19 cellular contexts compared by ENCODE assay signal in the genomic region with DNA sequence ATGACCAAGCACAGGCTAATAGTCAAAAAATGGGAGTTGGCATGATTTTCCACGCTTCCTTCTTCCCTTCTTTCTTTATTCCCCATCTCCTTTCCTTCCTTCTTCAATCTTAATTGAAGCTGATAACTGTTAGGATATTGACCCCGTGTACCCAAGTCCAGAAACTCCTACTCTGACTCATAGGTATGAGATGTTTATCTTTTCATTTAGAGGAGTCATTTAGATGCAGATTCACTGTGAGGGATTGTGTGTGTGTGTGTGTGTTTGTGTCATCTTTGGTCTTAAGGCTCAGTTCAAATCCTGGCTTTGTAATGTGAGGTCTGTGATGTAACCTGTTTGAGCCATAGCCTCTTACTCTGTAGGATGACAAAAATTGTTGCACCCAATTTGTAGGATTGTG.
DNase-seq lines count a peak whose midpoint lies in the region; ATAC-seq and TF ChIP-seq lines count a peak whose summit lies in the region.
"Had no signal": no experiment of that assay in that cellular context is flagged by ENCODE, and none has a peak within 500 bp of the region (broad histone marks: within the 10 kb centered on the region; RNA-seq: fewer than 3 reads in every experiment).

No MANE protein-coding gene starts in this region.

- intact Hi-C loops in MCF 10A (cut with micrococcal nuclease) (no loop called here), breast epithelium (cut with DNase I; ENCODE audit: low total_unique reads) (no loop called here), mammary epithelial cell (cut with micrococcal nuclease) (no loop called here)
- intact Hi-C loops in activated T-helper 2 cell treated with anti-CD3 and anti-CD28 coated beads, Interferon-gamma antibody, Interleukin-2, Interleukin-4, amounts not matched to agents 10 μg/mL and 5 μg/mL and 100 μg/mL, durations not matched to agents 14 hours and 24 hours and 36 hours (cut with micrococcal nuclease), result no loop called here

- H3K9me3 ChIP-seq in breast epithelium (no peaks in the 10 kb centered on the region), mammary epithelial cell (replicated peaks; ENCODE audit: insufficient read depth, low read length) (no peaks in the 10 kb centered on the region)

- H3K27me3 Mint-ChIP-seq in MCF 10A (ENCODE audit: insufficient read depth, unreplicated experiment), result peaks cover 4% of the 10 kb centered on the region
- H3K27me3 Mint-ChIP-seq in activated T-helper 2 cell treated with anti-CD3 and anti-CD28 coated beads, Interferon-gamma antibody, Interleukin-2, Interleukin-4, amounts not matched to agents 10 μg/mL and 5 μg/mL and 100 μg/mL, durations not matched to agents 14 hours and 24 hours and 36 hours (ENCODE audit: low read depth), result no peaks in the 10 kb centered on the region
- H3K27me3 Mint-ChIP-seq in activated naive CD4-positive, alpha-beta T cell treated with anti-CD3 and anti-CD28 coated beads, Interleukin-2, amount 10 ng/mL, durations not matched to agents 7 days and 5 days, result no peaks in the 10 kb centered on the region

- 73% methylated on average over 2 of the region's 2 CpGs for whole genome bisulfite sequencing in mammary epithelial cell (ENCODE audit: low coverage, missing lambda C conversion rate)

- DNase-seq in MCF 10A (ENCODE audit: unreplicated experiment) (peak; percentile 4), breast epithelium (ENCODE audit: low spot score in 2 of 2) (no peak), mammary epithelial cell (peak; percentile 58), iris pigment epithelial cell (ENCODE audit: low read depth) (peak; percentile 4)
- DNase-seq in stimulated activated effector memory CD8-positive, alpha-beta T cell treated with anti-CD3 and anti-CD28 coated beads, Interleukin-12 subunit alpha, Interleukin-12 subunit beta, amount 100 ng/mL, for 72 hours (ENCODE audit: low spot score in 2 of 2), result no peak
- no peak for DNase-seq in activated T-helper 2 cell treated with anti-CD3 and anti-CD28 coated beads, Interferon-gamma antibody, Interleukin-2, Interleukin-4, amounts not matched to agents 10 μg/mL and 5 μg/mL and 100 μg/mL, durations not matched to agents 14 hours and 24 hours and 36 hours (ENCODE audit: low spot score)
- no peak for DNase-seq in activated naive CD4-positive, alpha-beta T cell treated with anti-CD3 and anti-CD28 coated beads, Interleukin-2, amount 10 ng/mL, durations not matched to agents 7 days and 5 days
- DNase-seq: 8988T; activated CD4-positive, alpha-beta T cell treated with anti-CD3 and anti-CD28 coated beads, Interleukin-2, amount 50 U/mL, for 48 hours; activated naive CD4-positive, alpha-beta T cell; activated T-cell treated with anti-CD3 and anti-CD28 coated beads, Interleukin-2, amount 50 U/mL, for 48 hours; GOT3; KBM-7; NCI-H1930; NCI-H524 treated with DMSO at 0.1 percent for 48 hours; OCI-M1; stimulated activated naive CD8-positive, alpha-beta T cell treated with anti-CD3 and anti-CD28 coated beads, Interleukin-15, Interleukin-2, amounts not matched to agents 100 U/mL and 50 U/mL, for 24 hours had no signal

- H3K4me2 ChIP-seq in mammary epithelial cell (ENCODE audit: insufficient read depth, low read depth, low read length), result no peak overlapping the region

- TF ChIP-seq CTCF in MCF 10A (IDR thresholded peaks at IDR 0.05; ENCODE audit: unreplicated experiment), result no peak
- TF ChIP-seq CTCF in breast epithelium (IDR thresholded peaks at IDR 0.05), result no peak
- no peak for TF ChIP-seq CTCF in mammary epithelial cell (conservative IDR thresholded peaks at IDR 0.05 in 1 of 2, IDR thresholded peaks at IDR 0.05 in 1 of 2; ENCODE audit: extremely low read depth in 1 of 2, insufficient read depth in 1 of 2, low read depth in 1 of 2, low read length in 2 of 2)

- H2AFZ ChIP-seq in mammary epithelial cell (ENCODE audit: low read depth, low read length), result no peak overlapping the region

- dilution Hi-C loops in mammary epithelial cell (cut with HindIII; ENCODE audit: low sequenced_read_pairs), result loop anchor here (5.0 kb wide), 1 partner anchor 85 kb away; no protein-coding TSS in a partner anchor

- H3K27ac Mint-ChIP-seq in MCF 10A (ENCODE audit: low read depth, unreplicated experiment), result no peak overlapping the region
- no peak overlapping the region for H3K27ac Mint-ChIP-seq in stimulated activated effector memory CD8-positive, alpha-beta T cell treated with anti-CD3 and anti-CD28 coated beads, Interleukin-12 subunit alpha, Interleukin-12 subunit beta, amount 100 ng/mL, for 72 hours
- no peak overlapping the region for H3K27ac Mint-ChIP-seq in activated T-helper 2 cell treated with anti-CD3 and anti-CD28 coated beads, Interferon-gamma antibody, Interleukin-2, Interleukin-4, amounts not matched to agents 10 μg/mL and 5 μg/mL and 100 μg/mL, durations not matched to agents 14 hours and 24 hours and 36 hours
- no peak overlapping the region for H3K27ac Mint-ChIP-seq in activated naive CD4-positive, alpha-beta T cell treated with anti-CD3 and anti-CD28 coated beads, Interleukin-2, amount 10 ng/mL, durations not matched to agents 7 days and 5 days
- H3K27ac Mint-ChIP-seq: nephron had no signal

- no peaks in the 10 kb centered on the region for H3K36me3 Mint-ChIP-seq in MCF 10A (ENCODE audit: insufficient read depth, unreplicated experiment)
- no peaks in the 10 kb centered on the region for H3K36me3 Mint-ChIP-seq in stimulated activated effector memory CD8-positive, alpha-beta T cell treated with anti-CD3 and anti-CD28 coated beads, Interleukin-12 subunit alpha, Interleukin-12 subunit beta, amount 100 ng/mL, for 72 hours
- no peaks in the 10 kb centered on the region for H3K36me3 Mint-ChIP-seq in activated T-helper 2 cell treated with anti-CD3 and anti-CD28 coated beads, Interferon-gamma antibody, Interleukin-2, Interleukin-4, amounts not matched to agents 10 μg/mL and 5 μg/mL and 100 μg/mL, durations not matched to agents 14 hours and 24 hours and 36 hours (ENCODE audit: low read depth)
- H3K36me3 Mint-ChIP-seq in activated naive CD4-positive, alpha-beta T cell treated with anti-CD3 and anti-CD28 coated beads, Interleukin-2, amount 10 ng/mL, durations not matched to agents 7 days and 5 days, result no peaks in the 10 kb centered on the region

- no peaks in the 10 kb centered on the region for H3K79me2 ChIP-seq in mammary epithelial cell (ENCODE audit: insufficient read depth, low read length)

- in situ Hi-C loops in mammary epithelial cell (cut with MboI; ENCODE audit: low sequenced_read_pairs in 2 of 2), result no loop called here

- POLR2A ChIA-PET in MCF 10A (lab: Yijun Ruan, JAX), result interaction anchor here (0.7 to 1.1 kb wide), 2 partner anchors 73 to 279 kb away, joined by 4 read pairs; no protein-coding TSS in a partner anchor

- CTCF ChIA-PET in MCF 10A (lab: Yijun Ruan, JAX), result interaction anchor here (0.7 to 1.9 kb wide), 2 partner anchors 10 to 29 kb away, joined by 3 to 5 read pairs; no protein-coding TSS in a partner anchor
- CTCF ChIA-PET in mammary epithelial cell (lab: Charles Lee; ENCODE audit: low non-redundant PET), result no interaction called here
- CTCF ChIA-PET in activated naive CD4-positive, alpha-beta T cell treated with anti-CD3 and anti-CD28 coated beads, Interleukin-2, amount 10 ng/mL, durations not matched to agents 7 days and 5 days (lab: Charles Lee), result no interaction called here

- BruUV-seq in MCF 10A (replicated peaks; lab: Mats Ljungman, UMichigan) (no TSS peak), mammary epithelial cell (replicated peaks; lab: Mats Ljungman, UMichigan) (no TSS peak)

- no peak overlapping the region for H3K4me3 Mint-ChIP-seq in MCF 10A (ENCODE audit: unreplicated experiment)
- no peak overlapping the region for H3K4me3 Mint-ChIP-seq in stimulated activated effector memory CD8-positive, alpha-beta T cell treated with anti-CD3 and anti-CD28 coated beads, Interleukin-12 subunit alpha, Interleukin-12 subunit beta, amount 100 ng/mL, for 72 hours
- no peak overlapping the region for H3K4me3 Mint-ChIP-seq in activated T-helper 2 cell treated with anti-CD3 and anti-CD28 coated beads, Interferon-gamma antibody, Interleukin-2, Interleukin-4, amounts not matched to agents 10 μg/mL and 5 μg/mL and 100 μg/mL, durations not matched to agents 14 hours and 24 hours and 36 hours (ENCODE audit: low read depth)
- H3K4me3 Mint-ChIP-seq in activated naive CD4-positive, alpha-beta T cell treated with anti-CD3 and anti-CD28 coated beads, Interleukin-2, amount 10 ng/mL, durations not matched to agents 7 days and 5 days, result no peak overlapping the region
- H3K4me3 Mint-ChIP-seq: nephron had no signal

- no peak overlapping the region for H3K9ac ChIP-seq in mammary epithelial cell (ENCODE audit: insufficient read depth, low read length)

- no peaks in the 10 kb centered on the region for H3K4me1 Mint-ChIP-seq in MCF 10A (ENCODE audit: insufficient read depth, unreplicated experiment)
- H3K4me1 Mint-ChIP-seq in stimulated activated effector memory CD8-positive, alpha-beta T cell treated with anti-CD3 and anti-CD28 coated beads, Interleukin-12 subunit alpha, Interleukin-12 subunit beta, amount 100 ng/mL, for 72 hours, result no peaks in the 10 kb centered on the region
- no peaks in the 10 kb centered on the region for H3K4me1 Mint-ChIP-seq in activated T-helper 2 cell treated with anti-CD3 and anti-CD28 coated beads, Interferon-gamma antibody, Interleukin-2, Interleukin-4, amounts not matched to agents 10 μg/mL and 5 μg/mL and 100 μg/mL, durations not matched to agents 14 hours and 24 hours and 36 hours (ENCODE audit: low read depth)
- no peaks in the 10 kb centered on the region for H3K4me1 Mint-ChIP-seq in activated naive CD4-positive, alpha-beta T cell treated with anti-CD3 and anti-CD28 coated beads, Interleukin-2, amount 10 ng/mL, durations not matched to agents 7 days and 5 days
- H3K4me1 Mint-ChIP-seq: nephron had no signal

- H3K36me3 ChIP-seq in breast epithelium (no peaks in the 10 kb centered on the region), mammary epithelial cell (ENCODE audit: insufficient read depth, low read length) (no peaks in the 10 kb centered on the region)

- no peak for TF ChIP-seq POLR2A in breast epithelium (IDR thresholded peaks at IDR 0.05)

- H3K4me1 ChIP-seq in breast epithelium, result no peaks in the 10 kb centered on the region
- no peaks in the 10 kb centered on the region for H3K4me1 ChIP-seq in mammary epithelial cell (ENCODE audit: insufficient read depth, low read length)

- H3K27ac ChIP-seq in breast epithelium (no peak overlapping the region), mammary epithelial cell (ENCODE audit: insufficient read depth, low read depth, low read length) (no peak overlapping the region)

- peaks cover 10% of the 10 kb centered on the region for H3K9me3 Mint-ChIP-seq in MCF 10A (ENCODE audit: unreplicated experiment)
- H3K9me3 Mint-ChIP-seq in stimulated activated effector memory CD8-positive, alpha-beta T cell treated with anti-CD3 and anti-CD28 coated beads, Interleukin-12 subunit alpha, Interleukin-12 subunit beta, amount 100 ng/mL, for 72 hours, result no peaks in the 10 kb centered on the region
- H3K9me3 Mint-ChIP-seq in activated T-helper 2 cell treated with anti-CD3 and anti-CD28 coated beads, Interferon-gamma antibody, Interleukin-2, Interleukin-4, amounts not matched to agents 10 μg/mL and 5 μg/mL and 100 μg/mL, durations not matched to agents 14 hours and 24 hours and 36 hours, result no peaks in the 10 kb centered on the region
- no peaks in the 10 kb centered on the region for H3K9me3 Mint-ChIP-seq in activated naive CD4-positive, alpha-beta T cell treated with anti-CD3 and anti-CD28 coated beads, Interleukin-2, amount 10 ng/mL, durations not matched to agents 7 days and 5 days
- H3K9me3 Mint-ChIP-seq: nephron had no signal

- H3K4me3 ChIP-seq in breast epithelium (no peak overlapping the region), mammary epithelial cell (replicated peaks in 1 of 3; ENCODE audit: insufficient read depth in 1 of 3, low read depth in 2 of 3, low read length in 3 of 3) (no peak overlapping the region)

- H4K20me1 ChIP-seq in mammary epithelial cell (ENCODE audit: insufficient read depth, low read length), result no peaks in the 10 kb centered on the region

- ATAC-seq in stimulated activated effector memory CD8-positive, alpha-beta T cell treated with anti-CD3 and anti-CD28 coated beads, Interleukin-12 subunit alpha, Interleukin-12 subunit beta, amount 100 ng/mL, for 72 hours, result peak; percentile 44
- no peak for ATAC-seq in SK-N-SH treated with all-trans-retinoic acid at 6 μM for 48 hours
- ATAC-seq: stimulated activated naive CD8-positive, alpha-beta T cell treated with anti-CD3 and anti-CD28 coated beads, Interleukin-15, Interleukin-2, amounts not matched to agents 100 U/mL and 50 U/mL, for 24 hours had no signal

- H3K27me3 ChIP-seq in breast epithelium, result no peaks in the 10 kb centered on the region
- no peaks in the 10 kb centered on the region for H3K27me3 ChIP-seq in mammary epithelial cell (ENCODE audit: insufficient read depth, low read length)

Comparison
In these comparisons a context has a peak if more than half of its experiments do, and no peak if none do; other contexts are left out.
1. DNase-seq: peak in MCF 10A (single experiment), mammary epithelial cell (single experiment) and iris pigment epithelial cell (single experiment); none in breast epithelium (0 of 2), stimulated activated effector memory CD8-positive, alpha-beta T cell treated with anti-CD3 and anti-CD28 coated beads, Interleukin-12 subunit alpha, Interleukin-12 subunit beta, amount 100 ng/mL, for 72 hours (0 of 2), activated T-helper 2 cell treated with anti-CD3 and anti-CD28 coated beads, Interferon-gamma antibody, Interleukin-2, Interleukin-4, amounts not matched to agents 10 μg/mL and 5 μg/mL and 100 μg/mL, durations not matched to agents 14 hours and 24 hours and 36 hours (single experiment) and activated naive CD4-positive, alpha-beta T cell treated with anti-CD3 and anti-CD28 coated beads, Interleukin-2, amount 10 ng/mL, durations not matched to agents 7 days and 5 days (single experiment).